Comparison of ENCODE assay signal across 1 cellular context in the genomic region with DNA sequence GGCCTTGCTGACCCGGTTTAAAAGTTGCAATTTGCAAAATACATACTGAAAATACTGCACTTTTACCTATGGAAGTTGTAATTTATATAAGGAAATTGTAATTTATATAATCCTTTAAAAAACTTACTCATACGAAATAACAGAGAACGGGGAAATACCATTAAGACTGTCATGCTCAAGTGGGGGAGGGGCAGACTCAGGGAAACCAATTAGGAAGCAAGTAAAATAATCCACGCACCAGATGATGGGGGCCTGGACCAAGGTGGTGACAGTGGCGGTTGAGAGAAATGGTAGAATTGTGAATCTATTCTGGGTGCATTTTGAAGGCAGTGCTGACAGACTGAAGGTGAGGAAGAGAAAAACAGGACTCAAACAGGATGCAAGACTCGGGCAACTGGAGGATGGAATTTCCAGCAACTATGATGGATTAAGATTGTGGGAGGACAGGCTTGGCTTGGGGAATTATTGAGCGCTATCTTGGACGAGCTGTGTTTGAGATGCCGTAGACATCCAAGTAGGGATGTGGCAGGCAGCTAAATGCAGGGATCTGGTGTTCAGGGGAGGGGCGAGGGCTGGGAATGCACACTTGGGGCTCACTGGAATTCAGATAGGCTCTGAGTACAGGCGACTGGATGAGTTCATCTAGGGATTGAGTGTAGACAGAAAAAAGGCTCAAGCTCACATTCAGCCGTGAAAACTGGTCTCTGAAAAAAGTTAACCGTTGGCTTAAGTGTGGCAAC.
TF ChIP-seq lines count a peak whose summit lies in the region.

No MANE protein-coding gene starts in this region.

TF ChIP-seq in HepG2, 621 proteins besides CTCF, POLR2A, EP300 and RAD21:
- TF ChIP-seq ARNTL (CRISPR knock-in tag; IDR thresholded peaks at IDR 0.05) (0 out of 2 replicates have a peak, but pooled peaks have one; percentile 14), DNMT1 (CRISPR knock-in tag; IDR thresholded peaks at IDR 0.05) (no peak), HDAC2 (CRISPR knock-in tag; IDR thresholded peaks at IDR 0.05) (no peak)
TF ChIP-seq in HepG2: peak in this region for 1.
